ENCODE assay signal across 20 cellular contexts in genomic region chr2:19367346-19367745, GRCh38. TPM values are rescaled to one million over a fixed set of nuclear protein-coding genes. Genes with fewer than 3 reads are reported as not detected.
"Had no signal": no experiment of that assay in that cellular context is flagged by ENCODE, and none has a peak within 500 bp of the region (broad histone marks: within the 10 kb centered on the region; RNA-seq: fewer than 3 reads in every experiment).

No MANE protein-coding gene starts in this region.

- H3K4me3 ChIP-seq: body of pancreas, dorsolateral prefrontal cortex, gastrocnemius medialis, lower lobe of right lung, sigmoid colon, thoracic aorta, upper lobe of left lung had no signal

- H3K4me3 Mint-ChIP-seq: activated CD4-positive, alpha-beta memory T cell treated with anti-CD3 and anti-CD28 coated beads for 36 hours; activated CD4-positive, alpha-beta T cell treated with anti-CD3 and anti-CD28 coated beads for 36 hours; activated naive CD8-positive, alpha-beta T cell treated with anti-CD3 and anti-CD28 coated beads, Interleukin-2, amount 10 ng/mL, durations not matched to agents 7 days and 5 days; activated T-helper 17 cell treated with anti-CD3 and anti-CD28 coated beads, Interleukin-2, amount 50 U/mL, for 72 hours; natural killer cell treated with Interleukin-12 subunit alpha and Interleukin-12 subunit beta and Interleukin-15 and Interleukin-18, amount 100 ng/mL, for 72 hours; stimulated activated naive B cell treated with anti-CD40 and anti-IgM and Interleukin-4, amounts not matched to agents 10 μg/mL and 1 μg/mL and 100 μg/mL, for 72 hours had no signal

- ATAC-seq: activated CD4-positive, alpha-beta T cell treated with anti-CD3 and anti-CD28 coated beads for 36 hours; activated T-helper 17 cell treated with anti-CD3 and anti-CD28 coated beads, Interleukin-2, amount 50 U/mL, for 72 hours; body of pancreas; gastrocnemius medialis; lower lobe of right lung; natural killer cell treated with Interleukin-12 subunit alpha and Interleukin-12 subunit beta and Interleukin-15 and Interleukin-18, amount 100 ng/mL, for 72 hours; stimulated activated naive B cell treated with anti-CD40 and anti-IgM and Interleukin-4, amounts not matched to agents 10 μg/mL and 1 μg/mL and 100 μg/mL, for 72 hours had no signal

- H3K27ac Mint-ChIP-seq: activated CD4-positive, alpha-beta memory T cell treated with anti-CD3 and anti-CD28 coated beads for 36 hours; activated CD4-positive, alpha-beta T cell treated with anti-CD3 and anti-CD28 coated beads for 36 hours; activated naive CD8-positive, alpha-beta T cell treated with anti-CD3 and anti-CD28 coated beads, Interleukin-2, amount 10 ng/mL, durations not matched to agents 7 days and 5 days; activated T-helper 17 cell treated with anti-CD3 and anti-CD28 coated beads, Interleukin-2, amount 50 U/mL, for 72 hours; natural killer cell treated with Interleukin-12 subunit alpha and Interleukin-12 subunit beta and Interleukin-15 and Interleukin-18, amount 100 ng/mL, for 72 hours; stimulated activated naive B cell treated with anti-CD40 and anti-IgM and Interleukin-4, amounts not matched to agents 10 μg/mL and 1 μg/mL and 100 μg/mL, for 72 hours had no signal

- H2AFZ ChIP-seq: parathyroid adenoma had no signal

- H3K9me3 ChIP-seq: body of pancreas, gastrocnemius medialis, lower lobe of right lung, neutrophil, sigmoid colon, thoracic aorta, upper lobe of left lung had no signal

- H3K36me3 Mint-ChIP-seq: activated CD4-positive, alpha-beta memory T cell treated with anti-CD3 and anti-CD28 coated beads for 36 hours; activated naive CD8-positive, alpha-beta T cell treated with anti-CD3 and anti-CD28 coated beads, Interleukin-2, amount 10 ng/mL, durations not matched to agents 7 days and 5 days; natural killer cell treated with Interleukin-12 subunit alpha and Interleukin-12 subunit beta and Interleukin-15 and Interleukin-18, amount 100 ng/mL, for 72 hours; stimulated activated naive B cell treated with anti-CD40 and anti-IgM and Interleukin-4, amounts not matched to agents 10 μg/mL and 1 μg/mL and 100 μg/mL, for 72 hours had no signal

- H3K9me3 Mint-ChIP-seq: activated CD4-positive, alpha-beta memory T cell treated with anti-CD3 and anti-CD28 coated beads for 36 hours; activated naive CD8-positive, alpha-beta T cell treated with anti-CD3 and anti-CD28 coated beads, Interleukin-2, amount 10 ng/mL, durations not matched to agents 7 days and 5 days; activated T-helper 17 cell treated with anti-CD3 and anti-CD28 coated beads, Interleukin-2, amount 50 U/mL, for 72 hours; natural killer cell treated with Interleukin-12 subunit alpha and Interleukin-12 subunit beta and Interleukin-15 and Interleukin-18, amount 100 ng/mL, for 72 hours; stimulated activated naive B cell treated with anti-CD40 and anti-IgM and Interleukin-4, amounts not matched to agents 10 μg/mL and 1 μg/mL and 100 μg/mL, for 72 hours had no signal

- H3K79me2 ChIP-seq: parathyroid adenoma had no signal

- H3K4me1 ChIP-seq: parathyroid adenoma had no signal

- H3K27me3 ChIP-seq: body of pancreas, upper lobe of left lung had no signal

- H3K27ac ChIP-seq: body of pancreas, dorsolateral prefrontal cortex, gastrocnemius medialis, lower lobe of right lung, neutrophil, parathyroid adenoma, sigmoid colon, upper lobe of left lung had no signal

- DNase-seq: activated CD4-positive, alpha-beta memory T cell treated with anti-CD3 and anti-CD28 coated beads for 36 hours; activated CD4-positive, alpha-beta T cell treated with anti-CD3 and anti-CD28 coated beads for 36 hours; activated naive CD4-positive, alpha-beta T cell; activated naive CD8-positive, alpha-beta T cell treated with anti-CD3 and anti-CD28 coated beads, Interleukin-2, amount 10 ng/mL, durations not matched to agents 7 days and 5 days; activated T-cell treated with anti-CD3 and anti-CD28 coated beads for 4 hours; body of pancreas; caudate nucleus; dorsolateral prefrontal cortex; gastrocnemius medialis; head of caudate nucleus; lower lobe of right lung; sigmoid colon; stimulated activated naive B cell treated with anti-CD40 and anti-IgM and Interleukin-4, amounts not matched to agents 10 μg/mL and 1 μg/mL and 100 μg/mL, for 72 hours had no signal

- H3K36me3 ChIP-seq: gastrocnemius medialis, lower lobe of right lung, neutrophil, sigmoid colon, thoracic aorta, upper lobe of left lung had no signal

- H3K9ac ChIP-seq: parathyroid adenoma had no signal

RNA-seq across cellular contexts. Expression of gene OSR1, which starts 8.9 kb away (rescaled TPM):
- total RNA-seq: activated CD4-positive, alpha-beta memory T cell treated with anti-CD3 and anti-CD28 coated beads for 36 hours; activated CD4-positive, alpha-beta T cell treated with anti-CD3 and anti-CD28 coated beads for 36 hours; activated naive CD8-positive, alpha-beta T cell treated with anti-CD3 and anti-CD28 coated beads, Interleukin-2, amount 10 ng/mL, durations not matched to agents 7 days and 5 days; activated T-helper 17 cell treated with anti-CD3 and anti-CD28 coated beads, Interleukin-2, amount 50 U/mL, for 72 hours; natural killer cell treated with Interleukin-12 subunit alpha and Interleukin-12 subunit beta and Interleukin-15 and Interleukin-18, amount 100 ng/mL, for 72 hours; T-helper 2 cell treated with Interferon-gamma antibody and Interleukin-4, amounts not matched to agents 100 ng/mL and 5 ng/mL, for 36 hours had no signal
